In genomic region chr11:66118847-66119246, GRCh38 we compare ENCODE assay signal across 10 cellular contexts. TPM values are rescaled to one million over a fixed set of nuclear protein-coding genes. Genes with fewer than 3 reads are reported as not detected.
DNase-seq lines count a peak whose midpoint lies in the region; ATAC-seq and TF ChIP-seq lines count a peak whose summit lies in the region.
"Had no signal": no experiment of that assay in that cellular context is flagged by ENCODE, and none has a peak within 500 bp of the region (broad histone marks: within the 10 kb centered on the region; RNA-seq: fewer than 3 reads in every experiment).

No MANE protein-coding gene starts in this region.

- no peak overlapping the region for H3K4me3 Mint-ChIP-seq in activated CD4-positive, alpha-beta T cell treated with anti-CD3 and anti-CD28 coated beads for 36 hours

- H3K36me3 ChIP-seq in WERI-Rb-1, result no peaks in the 10 kb centered on the region
- H3K36me3 ChIP-seq in left ventricle myocardium inferior, result no peaks in the 10 kb centered on the region
- no peaks in the 10 kb centered on the region for H3K36me3 ChIP-seq in smooth muscle cell (ENCODE audit: low read depth)
- H3K36me3 ChIP-seq: left lung had no signal

- H3K4me2 ChIP-seq in smooth muscle cell, result peak overlapping the region; percentile 67

- CTCF ChIA-PET in activated CD4-positive, alpha-beta T cell treated with anti-CD3 and anti-CD28 coated beads for 36 hours (lab: Charles Lee), result interaction anchor here (0.6 to 3.4 kb wide), 8 partner anchors 8 to 73 kb away, joined by 3 to 16 read pairs (median 6); no protein-coding TSS in a partner anchor

- H3K4me3 ChIP-seq in WERI-Rb-1 (ENCODE audit: low read depth, low read length) (0 out of 2 replicates have a peak overlapping the region, but pooled peaks have one; percentile 0), left ventricle myocardium inferior (no peak overlapping the region), smooth muscle cell (no peak overlapping the region)
- H3K4me3 ChIP-seq: left lung had no signal

- no peak for ATAC-seq in activated CD4-positive, alpha-beta T cell treated with anti-CD3 and anti-CD28 coated beads for 36 hours
- no peak for ATAC-seq in GM21737 (IDR thresholded peaks at IDR 0.05; ENCODE audit: unreplicated experiment)

- intact Hi-C loops in activated CD4-positive, alpha-beta T cell treated with anti-CD3 and anti-CD28 coated beads for 36 hours (cut with DNase I, micrococcal nuclease), result no loop called here
- intact Hi-C loops in left ventricle myocardium inferior (cut with micrococcal nuclease), result no loop called here

- peak overlapping the region; percentile 74 for H3K9ac ChIP-seq in smooth muscle cell (ENCODE audit: low read depth)

- H3K4me1 Mint-ChIP-seq in activated CD4-positive, alpha-beta T cell treated with anti-CD3 and anti-CD28 coated beads for 36 hours, result peaks cover 85% of the 10 kb centered on the region

- peak overlapping the region; percentile 74 for H3K27ac Mint-ChIP-seq in activated CD4-positive, alpha-beta T cell treated with anti-CD3 and anti-CD28 coated beads for 36 hours

- no peak for DNase-seq in activated CD4-positive, alpha-beta T cell treated with anti-CD3 and anti-CD28 coated beads for 36 hours
- DNase-seq in activated CD4-positive, alpha-beta T cell treated with anti-CD3 and anti-CD28 coated beads, Interleukin-2, amount 50 U/mL, for 4 hours, result no peak
- DNase-seq in WERI-Rb-1 (peak; percentile 65), left ventricle myocardium inferior (no peak), smooth muscle cell (lab: John Stamatoyannopoulos, UW; ENCODE audit: unreplicated experiment) (no peak), iPS-NIHi7 (ENCODE audit: extremely low spot score) (no peak), SIG-M5 (lab: John Stamatoyannopoulos, UW) (no peak)
- DNase-seq: left lung, NCI-H1436 treated with DMSO at 0.1 percent for 48 hours had no signal

- H3K4me1 ChIP-seq in left ventricle myocardium inferior, result peaks cover 50% of the 10 kb centered on the region
- peaks cover 59% of the 10 kb centered on the region for H3K4me1 ChIP-seq in smooth muscle cell (ENCODE audit: low read depth)

- H4K20me1 ChIP-seq in smooth muscle cell (ENCODE audit: low read depth), result no peaks in the 10 kb centered on the region

- peaks cover 63% of the 10 kb centered on the region for H3F3A ChIP-seq in smooth muscle cell (ENCODE audit: low read depth)

- peaks cover 63% of the 10 kb centered on the region for H3K79me2 ChIP-seq in smooth muscle cell (ENCODE audit: low read depth)

- H3K27ac ChIP-seq in WERI-Rb-1 (peak overlapping the region; percentile 88), left ventricle myocardium inferior (replicated peaks) (peak overlapping the region; percentile 76), smooth muscle cell (ENCODE audit: low read depth) (peak overlapping the region; percentile 93)

- WGBS in smooth muscle cell (ENCODE audit: low lambda C conversion rate), result 16% methylated on average over 3 of the region's 3 CpGs

- no peaks in the 10 kb centered on the region for H3K27me3 Mint-ChIP-seq in activated CD4-positive, alpha-beta T cell treated with anti-CD3 and anti-CD28 coated beads for 36 hours

- no peak overlapping the region for H2AFZ ChIP-seq in smooth muscle cell (ENCODE audit: low read depth)

- H3K27me3 ChIP-seq in WERI-Rb-1 (ENCODE audit: insufficient read depth, low read depth, severe bottlenecking), result no peaks in the 10 kb centered on the region
- H3K27me3 ChIP-seq in left ventricle myocardium inferior (ENCODE audit: low read depth), result no peaks in the 10 kb centered on the region
- H3K27me3 ChIP-seq in smooth muscle cell (ENCODE audit: low read depth), result no peaks in the 10 kb centered on the region
- H3K27me3 ChIP-seq: left lung had no signal

- no peaks in the 10 kb centered on the region for H3K9me3 Mint-ChIP-seq in activated CD4-positive, alpha-beta T cell treated with anti-CD3 and anti-CD28 coated beads for 36 hours (ENCODE audit: low read depth)

- TF ChIP-seq CTCF in WERI-Rb-1 (IDR thresholded peaks at IDR 0.05; ENCODE audit: low read depth, low read length) (no peak), left ventricle myocardium inferior (IDR thresholded peaks at IDR 0.05; ENCODE audit: borderline replicate concordance) (no peak), smooth muscle cell (IDR thresholded peaks at IDR 0.05; ENCODE audit: borderline replicate concordance, insufficient read depth, poor library complexity, severe bottlenecking) (no peak)

- POLR2A ChIA-PET in activated CD4-positive, alpha-beta T cell treated with anti-CD3 and anti-CD28 coated beads for 36 hours (lab: Charles Lee), result interaction anchor here (0.9 kb wide), 1 partner anchor 48 kb away, joined by 5 read pairs; no protein-coding TSS in a partner anchor

- H3K9me3 ChIP-seq in WERI-Rb-1 (ENCODE audit: severe bottlenecking) (no peaks in the 10 kb centered on the region), left ventricle myocardium inferior (replicated peaks) (peaks cover 12% of the 10 kb centered on the region), smooth muscle cell (replicated peaks; ENCODE audit: low read depth) (no peaks in the 10 kb centered on the region)
- H3K9me3 ChIP-seq: left lung had no signal

- H3K36me3 Mint-ChIP-seq in activated CD4-positive, alpha-beta T cell treated with anti-CD3 and anti-CD28 coated beads for 36 hours (ENCODE audit: low read depth), result no peaks in the 10 kb centered on the region

RNA-seq across cellular contexts. Expression of gene PACS1, which starts 48.8 kb away (rescaled TPM):
- total RNA-seq in activated CD4-positive, alpha-beta T cell treated with anti-CD3 and anti-CD28 coated beads for 36 hours, result 10 to 100 TPM; 76.6 to 90.7 TPM
- total RNA-seq in left ventricle myocardium inferior, result 54.9 TPM
- 48.0 and 87.6 TPM in 2 replicates for total RNA-seq in smooth muscle cell
- 139 and 140 TPM in 2 replicates for polyA plus RNA-seq in smooth muscle cell
